Comparison of ENCODE assay signal across 14 cellular contexts in genomic region chr11:27391336-27392015, GRCh38. TPM values are rescaled to one million over a fixed set of nuclear protein-coding genes. Genes with fewer than 3 reads are reported as not detected.
A peak's percentile ranks its signal among the peaks of the same experiment; 100 is the strongest.
DNase-seq lines count a peak whose midpoint lies in the region; ATAC-seq, FAIRE-seq and TF ChIP-seq lines count a peak whose summit lies in the region.
"Had no signal": no experiment of that assay in that cellular context is flagged by ENCODE, and none has a peak within 500 bp of the region (broad histone marks: within the 10 kb centered on the region; RNA-seq: fewer than 3 reads in every experiment).

No MANE protein-coding gene starts in this region.

- no peak for TF ChIP-seq CTCF in endodermal cell (conservative IDR thresholded peaks at IDR 0.05)

- ATAC-seq in HG02623 (IDR thresholded peaks at IDR 0.05; ENCODE audit: unreplicated experiment): no peak
- ATAC-seq: activated CD8-positive, alpha-beta T cell treated with anti-CD3 and anti-CD28 coated beads for 36 hours had no signal

- H2AK5ac ChIP-seq in neuronal stem cell (ENCODE audit: low read depth, low read length): no peak overlapping the region

- H2AFZ ChIP-seq in neuronal stem cell (ENCODE audit: low read length): no peak overlapping the region

- H3K4me3 Mint-ChIP-seq in endodermal cell: peak overlapping the region; percentile 22
- H3K4me3 Mint-ChIP-seq: activated CD8-positive, alpha-beta T cell treated with anti-CD3 and anti-CD28 coated beads for 36 hours had no signal

- peaks cover 7% of the 10 kb centered on the region for H3K36me3 Mint-ChIP-seq in endodermal cell (ENCODE audit: low read depth)

- no peak overlapping the region for H3K4ac ChIP-seq in neuronal stem cell (ENCODE audit: low read length)

- no peak overlapping the region for H3K14ac ChIP-seq in neuronal stem cell (ENCODE audit: low read length)

- WGBS in endodermal cell (ENCODE audit: insufficient coverage in 1 of 2, insufficient read length in 1 of 2), 2 experiments: 87% methylated on average over 4 to 5 of the region's 5 CpGs
- WGBS in neuronal stem cell (ENCODE audit: extremely low coverage in 2 of 2, insufficient read length in 2 of 2, insufficient replicate concordance in 1 of 2), 2 donors: no CpG with 5 or more reads among the region's 5 CpGs

- H3K27me3 Mint-ChIP-seq in endodermal cell (ENCODE audit: insufficient read depth): no peaks in the 10 kb centered on the region

- peaks cover 2% of the 10 kb centered on the region for H3K79me1 ChIP-seq in neuronal stem cell (ENCODE audit: low read depth, low read length)

- peaks cover 29% of the 10 kb centered on the region for H3K36me3 ChIP-seq in endodermal cell (ENCODE audit: control insufficient read depth, insufficient read depth, low read length)
- peaks cover 0 to 15% of the 10 kb centered on the region in 2 donors for H3K36me3 ChIP-seq in neuronal stem cell (replicated peaks in 1 of 2; ENCODE audit: control insufficient read depth in 2 of 2, insufficient read depth in 2 of 2, low read length in 2 of 2)

- H3K27me3 ChIP-seq in endodermal cell (ENCODE audit: control insufficient read depth, insufficient read depth, low read length, poor library complexity, severe bottlenecking): no peaks in the 10 kb centered on the region
- no peaks in the 10 kb centered on the region for H3K27me3 ChIP-seq in neuronal stem cell (ENCODE audit: control insufficient read depth in 3 of 3, insufficient read depth in 3 of 3, low read depth in 1 of 3, low read length in 3 of 3)

- H3K27ac ChIP-seq in endodermal cell (ENCODE audit: low read depth, low read length): no peak overlapping the region
- H3K27ac ChIP-seq in neuronal stem cell (replicated peaks; ENCODE audit: low read length): peak overlapping the region; percentile 81

- H2BK15ac ChIP-seq in neuronal stem cell (ENCODE audit: low read length): no peak overlapping the region

- no peak for FAIRE-seq in frontal cortex (lab: Jason Lieb, UNC)

- H3K4me1 Mint-ChIP-seq in endodermal cell: peaks cover 87% of the 10 kb centered on the region

- H2BK5ac ChIP-seq in neuronal stem cell (ENCODE audit: low read length): no peak overlapping the region

- H3K4me1 ChIP-seq in endodermal cell (ENCODE audit: control insufficient read depth, insufficient read depth, low read length): peaks cover 31% of the 10 kb centered on the region
- H3K4me1 ChIP-seq in neuronal stem cell (ENCODE audit: control insufficient read depth in 2 of 2, insufficient read depth in 1 of 2, low read depth in 1 of 2, low read length in 2 of 2): peaks cover 27 to 42% of the 10 kb centered on the region in 2 donors

- peak overlapping the region; percentile 12 for H3K27ac Mint-ChIP-seq in endodermal cell
- H3K27ac Mint-ChIP-seq: activated CD8-positive, alpha-beta T cell treated with anti-CD3 and anti-CD28 coated beads for 36 hours had no signal

- H3K4me3 ChIP-seq in endodermal cell (ENCODE audit: low read length): peak overlapping the region; percentile 53
- no peak overlapping the region for H3K4me3 ChIP-seq in neuronal stem cell (ENCODE audit: low read length in 2 of 2)

- no peak overlapping the region for H2BK120ac ChIP-seq in neuronal stem cell (ENCODE audit: low read depth, low read length)

- DNase-seq in EL (peak; percentile 50), NCI-H226 (peak; percentile 31), endodermal cell (no peak), neuronal stem cell (ENCODE audit: low spot score) (peak; percentile 24), NCI-H510A treated with DMSO at 0.1 percent for 48 hours (lab: John Stamatoyannopoulos, UW) (no peak), frontal cortex (ENCODE audit: low spot score in 2 of 2) (no peak)
- no peak for DNase-seq in effector CD8-positive, alpha-beta T cell (lab: John Stamatoyannopoulos, UW)
- DNase-seq: activated CD8-positive, alpha-beta T cell treated with anti-CD3 and anti-CD28 coated beads for 36 hours; AML-193; aorta; dermis blood vessel endothelial cell; NCI-H1048; occipital lobe had no signal

- H4K91ac ChIP-seq in neuronal stem cell (ENCODE audit: low read depth, low read length, poor library complexity): no peak overlapping the region

- no peak overlapping the region for H3K9ac ChIP-seq in endodermal cell (ENCODE audit: extremely low read depth, low read length, poor library complexity, severe bottlenecking)
- no peak overlapping the region for H3K9ac ChIP-seq in neuronal stem cell (ENCODE audit: low read depth, low read length, poor library complexity)

- no peak overlapping the region for H3K23ac ChIP-seq in neuronal stem cell (ENCODE audit: low read depth, low read length, poor library complexity)

- no peak overlapping the region for H4K8ac ChIP-seq in neuronal stem cell (ENCODE audit: low read depth, low read length)

- no peak overlapping the region for H3K18ac ChIP-seq in neuronal stem cell (ENCODE audit: low read length)

- H3K4me2 ChIP-seq in neuronal stem cell (ENCODE audit: insufficient read depth, low read length, poor library complexity, severe bottlenecking): no peak overlapping the region

- H3K9me3 ChIP-seq in endodermal cell (ENCODE audit: control insufficient read depth, low read length) (no peaks in the 10 kb centered on the region), neuronal stem cell (replicated peaks in 1 of 2; ENCODE audit: control insufficient read depth in 2 of 2, insufficient read depth in 1 of 2, low read depth in 1 of 2, low read length in 2 of 2) (no peaks in the 10 kb centered on the region)

- H2BK12ac ChIP-seq in neuronal stem cell (ENCODE audit: low read length): no peak overlapping the region

- H3K9me3 Mint-ChIP-seq in endodermal cell: no peaks in the 10 kb centered on the region
- H3K9me3 Mint-ChIP-seq: activated CD8-positive, alpha-beta T cell treated with anti-CD3 and anti-CD28 coated beads for 36 hours had no signal

RNA-seq across cellular contexts. Expression of gene CCDC34, which starts 28.5 kb away (rescaled TPM):
- total RNA-seq in endodermal cell (10 to 100 TPM; 26.2 to 38.1 TPM), frontal cortex (13.0 TPM)
- polyA plus RNA-seq in endodermal cell (2013, experiment 1 of 2): 33.4 TPM
- polyA plus RNA-seq in endodermal cell (2013, experiment 2 of 2): 34.7 TPM
- 66.7 TPM for polyA plus RNA-seq in neuronal stem cell (2013, experiment 1 of 2)
- 73.4 TPM for polyA plus RNA-seq in neuronal stem cell (2013, experiment 2 of 2)

Comparison
In these comparisons a context has a peak if more than half of its experiments do, and no peak if none do; other contexts are left out.
1. DNase-seq: peak in EL (single experiment), NCI-H226 (single experiment) and neuronal stem cell (single experiment); none in endodermal cell (single experiment), effector CD8-positive, alpha-beta T cell (single experiment), NCI-H510A treated with DMSO at 0.1 percent for 48 hours (single experiment) and frontal cortex (0 of 2).